1 cellular context compared by ENCODE assay signal in the genomic region with DNA sequence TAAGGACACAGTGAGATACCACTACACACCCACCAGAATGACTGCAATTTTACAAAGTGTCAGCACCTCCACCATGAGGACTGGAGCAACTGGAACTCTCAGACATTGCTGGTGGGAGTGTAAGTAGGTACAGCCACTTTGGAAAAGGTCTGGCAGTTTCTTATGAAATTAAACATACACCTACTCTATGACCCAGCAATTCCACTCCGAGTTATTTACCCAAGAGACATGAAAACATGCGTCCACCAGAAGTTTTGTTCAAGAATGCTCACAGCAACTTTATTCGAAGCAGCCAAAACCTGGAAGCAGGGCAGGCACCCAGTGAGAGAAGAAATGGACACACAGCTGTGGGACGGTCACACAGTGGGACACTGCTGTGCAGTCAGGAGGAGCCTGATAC.
TF ChIP-seq lines count a peak whose summit lies in the region.

No MANE protein-coding gene starts in this region.

TF ChIP-seq in IMR-90, 13 proteins besides CTCF, POLR2A, EP300 and RAD21:
- TF ChIP-seq NFE2L2 (IDR thresholded peaks at IDR 0.05; ENCODE audit: low read depth, low read length) (no peak), MAFK (IDR thresholded peaks at IDR 0.05; ENCODE audit: low read depth, low read length) (no peak), FOS (IDR thresholded peaks at IDR 0.05; ENCODE audit: low read depth, low read length) (no peak), CHD1 (IDR thresholded peaks at IDR 0.05; ENCODE audit: low read depth, low read length) (no peak), BHLHE40 (IDR thresholded peaks at IDR 0.05; ENCODE audit: low read depth, low read length) (no peak), SMC3 (IDR thresholded peaks at IDR 0.05; ENCODE audit: low read depth, low read length) (no peak), MAZ (IDR thresholded peaks at IDR 0.05; ENCODE audit: borderline replicate concordance, low read depth, low read length) (no peak), MXI1 (IDR thresholded peaks at IDR 0.05; ENCODE audit: borderline replicate concordance, low read depth, low read length) (no peak), RCOR1 (IDR thresholded peaks at IDR 0.05; ENCODE audit: insufficient replicate concordance, low read length) (no peak), RFX5 (IDR thresholded peaks at IDR 0.05; ENCODE audit: low read depth, low read length) (no peak), CEBPB (IDR thresholded peaks at IDR 0.05; ENCODE audit: low read depth, low read length) (no peak)
- TF ChIP-seq, protein P1, sequence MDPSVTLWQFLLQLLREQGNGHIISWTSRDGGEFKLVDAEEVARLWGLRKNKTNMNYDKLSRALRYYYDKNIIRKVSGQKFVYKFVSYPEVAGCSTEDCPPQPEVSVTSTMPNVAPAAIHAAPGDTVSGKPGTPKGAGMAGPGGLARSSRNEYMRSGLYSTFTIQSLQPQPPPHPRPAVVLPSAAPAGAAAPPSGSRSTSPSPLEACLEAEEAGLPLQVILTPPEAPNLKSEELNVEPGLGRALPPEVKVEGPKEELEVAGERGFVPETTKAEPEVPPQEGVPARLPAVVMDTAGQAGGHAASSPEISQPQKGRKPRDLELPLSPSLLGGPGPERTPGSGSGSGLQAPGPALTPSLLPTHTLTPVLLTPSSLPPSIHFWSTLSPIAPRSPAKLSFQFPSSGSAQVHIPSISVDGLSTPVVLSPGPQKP (IDR thresholded peaks at IDR 0.05; ENCODE audit: borderline replicate concordance, low read depth, low read length): no peak
- TF ChIP-seq, protein P2, sequence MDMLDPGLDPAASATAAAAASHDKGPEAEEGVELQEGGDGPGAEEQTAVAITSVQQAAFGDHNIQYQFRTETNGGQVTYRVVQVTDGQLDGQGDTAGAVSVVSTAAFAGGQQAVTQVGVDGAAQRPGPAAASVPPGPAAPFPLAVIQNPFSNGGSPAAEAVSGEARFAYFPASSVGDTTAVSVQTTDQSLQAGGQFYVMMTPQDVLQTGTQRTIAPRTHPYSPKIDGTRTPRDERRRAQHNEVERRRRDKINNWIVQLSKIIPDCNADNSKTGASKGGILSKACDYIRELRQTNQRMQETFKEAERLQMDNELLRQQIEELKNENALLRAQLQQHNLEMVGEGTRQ (IDR thresholded peaks at IDR 0.05; ENCODE audit: low read depth, low read length): no peak
